Comparison of ENCODE assay signal across 9 cellular contexts in the genomic region with DNA sequence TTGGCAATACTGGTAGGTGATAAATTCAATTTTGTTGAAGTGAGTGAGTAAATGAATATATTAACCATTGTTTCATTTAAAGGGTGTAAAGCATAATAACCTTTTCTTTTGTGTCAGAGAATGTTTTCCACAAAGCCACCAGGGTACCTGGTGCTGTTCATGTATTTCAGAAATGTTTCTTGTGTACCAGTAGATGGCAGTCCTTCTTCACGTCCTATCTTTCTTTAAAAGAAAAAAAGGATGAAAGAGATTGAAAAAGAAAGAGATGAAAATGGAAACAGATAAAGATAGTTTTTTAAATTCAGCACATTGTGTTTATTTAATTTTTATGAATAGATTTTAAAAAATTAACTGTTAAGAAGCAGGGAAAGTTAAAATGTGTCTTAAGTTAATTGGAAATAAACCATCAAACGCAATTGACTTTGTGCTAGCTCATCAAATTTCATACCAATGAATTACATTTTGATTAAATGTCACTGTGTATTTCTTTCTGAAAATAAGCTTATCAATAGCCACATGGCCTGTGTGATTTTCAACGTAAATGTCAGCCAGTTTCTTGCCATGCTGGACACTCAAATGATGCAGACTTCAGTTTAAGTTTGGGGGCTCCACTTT.
DNase-seq lines count a peak whose midpoint lies in the region; ATAC-seq and TF ChIP-seq lines count a peak whose summit lies in the region.
"Had no signal": no experiment of that assay in that cellular context is flagged by ENCODE, and none has a peak within 500 bp of the region (broad histone marks: within the 10 kb centered on the region; RNA-seq: fewer than 3 reads in every experiment).

No MANE protein-coding gene starts in this region.

- H3K36me3 ChIP-seq in adrenal gland (replicated peaks in 1 of 2) (no peaks in the 10 kb centered on the region), right lobe of liver (no peaks in the 10 kb centered on the region)

- no peaks in the 10 kb centered on the region for H3K27me3 ChIP-seq in adrenal gland
- no peaks in the 10 kb centered on the region for H3K27me3 ChIP-seq in right lobe of liver

- intact Hi-C loops in adrenal gland (cut with DNase I): no loop called here
- intact Hi-C loops in right lobe of liver (cut with DNase I): no loop called here

- TF ChIP-seq POLR2A in NB4 (IDR thresholded peaks at IDR 0.05; ENCODE audit: extremely low read depth, insufficient read length) (no peak), adrenal gland (IDR thresholded peaks at IDR 0.05) (no peak), right lobe of liver (IDR thresholded peaks at IDR 0.05) (no peak)

- TF ChIP-seq CTCF in 22Rv1 (IDR thresholded peaks at IDR 0.05) (peak; percentile 84), GM12874 (IDR thresholded peaks at IDR 0.05; ENCODE audit: insufficient read depth, low read depth, low read length) (peak; percentile 21; the same call in 1 of the 2 replicates), NB4 (IDR thresholded peaks at IDR 0.05; ENCODE audit: low read depth, low read length) (peak; percentile 51), adrenal gland (IDR thresholded peaks at IDR 0.05) (peak; percentile 27 to 63 (median 44)), right lobe of liver (IDR thresholded peaks at IDR 0.05) (peak; percentile 65 to 72 (median 68))

- H3K4me3 ChIP-seq in NB4 (ENCODE audit: low read depth, low read length) (no peak overlapping the region), adrenal gland (no peak overlapping the region), right lobe of liver (no peak overlapping the region)

- ATAC-seq in right lobe of liver (peak; percentile 58 to 78 (median 68)), HG02840 (IDR thresholded peaks at IDR 0.05; ENCODE audit: low FRiP score, unreplicated experiment) (no peak), HG02588 (IDR thresholded peaks at IDR 0.05; ENCODE audit: unreplicated experiment) (no peak)

- DNase-seq in NB4 (ENCODE audit: low read depth) (peak; percentile 39), adrenal gland (no peak), right lobe of liver (no peak)
- no peak for DNase-seq in stimulated activated CD4-positive, alpha-beta T cell treated with anti-CD3 and anti-CD28 coated beads, Interleukin-12 subunit alpha, Interleukin-12 subunit beta, amount 100 ng/mL, for 4 hours
- DNase-seq: activated naive CD8-positive, alpha-beta T cell treated with anti-CD3 and anti-CD28 coated beads, Interleukin-2, amount 10 ng/mL, durations not matched to agents 7 days and 5 days had no signal

- H3K4me1 ChIP-seq in adrenal gland (replicated peaks in 1 of 2) (no peaks in the 10 kb centered on the region), right lobe of liver (no peaks in the 10 kb centered on the region)

- WGBS in adrenal gland, 4 donors: 36 to 46% (median 41%) methylated on average over 3 of the region's 3 CpGs
- 30% methylated on average over 3 of the region's 3 CpGs for WGBS in right lobe of liver (ENCODE audit: insufficient coverage, low coverage, low lambda C conversion rate, missing lambda C conversion rate)

- H3K27ac ChIP-seq in 22Rv1 (no peak overlapping the region), adrenal gland (no peak overlapping the region), right lobe of liver (no peak overlapping the region)

- H3K9me3 ChIP-seq in adrenal gland (replicated peaks in 1 of 3) (no peaks in the 10 kb centered on the region), right lobe of liver (no peaks in the 10 kb centered on the region)

Comparison
In these comparisons a context has a peak if more than half of its experiments do, and no peak if none do; other contexts are left out.
1. CTCF ChIP-seq: peak in every context shown above with its lines; median percentile 84 in 22Rv1; 68 in right lobe of liver; 51 in NB4; 44 in adrenal gland; 21 in GM12874.
2. ATAC-seq: peak in right lobe of liver (4 of 4); none in HG02840 (single experiment) and HG02588 (single experiment).